25 cellular contexts compared by ENCODE assay signal in genomic region chr10:33553951-33554571, GRCh38.
"Had no signal": no experiment of that assay in that cellular context is flagged by ENCODE, and none has a peak within 500 bp of the region (broad histone marks: within the 10 kb centered on the region; RNA-seq: fewer than 3 reads in every experiment).

No MANE protein-coding gene starts in this region.

- H3K27ac Mint-ChIP-seq: activated CD4-positive, alpha-beta T cell treated with anti-CD3 and anti-CD28 coated beads for 36 hours; activated CD8-positive, alpha-beta memory T cell treated with anti-CD3 and anti-CD28 coated beads, Interleukin-2, amount 10 ng/mL, durations not matched to agents 7 days and 5 days; activated CD8-positive, alpha-beta T cell treated with anti-CD3 and anti-CD28 coated beads, Interleukin-2, amount 10 ng/mL, durations not matched to agents 7 days and 5 days; activated naive CD8-positive, alpha-beta T cell; activated T-cell treated with anti-CD3 and anti-CD28 coated beads, Interleukin-2, amount 50 U/mL, for 72 hours; mesothelial cell of epicardium; naive thymus-derived CD4-positive, alpha-beta T cell; stimulated activated naive B cell treated with anti-CD40 and anti-IgM and Interleukin-4, amounts not matched to agents 10 μg/mL and 1 μg/mL and 100 μg/mL, for 72 hours had no signal

- H3K4me1 ChIP-seq: pancreas, prostate gland, stomach, thyroid gland, upper lobe of left lung had no signal

- H3K27me3 ChIP-seq: pancreas, sigmoid colon, stomach, thyroid gland, upper lobe of left lung, vagina had no signal

- H3K36me3 ChIP-seq: pancreas, prostate gland, sigmoid colon, stomach, thyroid gland, upper lobe of left lung, vagina had no signal

- ATAC-seq: activated CD4-positive, alpha-beta T cell treated with anti-CD3 and anti-CD28 coated beads for 36 hours; activated CD8-positive, alpha-beta memory T cell treated with anti-CD3 and anti-CD28 coated beads, Interleukin-2, amount 10 ng/mL, durations not matched to agents 7 days and 5 days; activated CD8-positive, alpha-beta T cell treated with anti-CD3 and anti-CD28 coated beads, Interleukin-2, amount 10 ng/mL, durations not matched to agents 7 days and 5 days; activated T-cell treated with anti-CD3 and anti-CD28 coated beads, Interleukin-2, amount 50 U/mL, for 72 hours; left cardiac atrium; naive thymus-derived CD4-positive, alpha-beta T cell; pancreas; stimulated activated naive B cell treated with anti-CD40 and anti-IgM and Interleukin-4, amounts not matched to agents 10 μg/mL and 1 μg/mL and 100 μg/mL, for 72 hours had no signal

- H3K27ac ChIP-seq: epithelial cell of prostate, pancreas, prostate gland, sigmoid colon, stomach, thyroid gland, upper lobe of left lung, vagina had no signal

- H3K9me3 Mint-ChIP-seq: mesothelial cell of epicardium had no signal

- H3K4me3 ChIP-seq: pancreas, prostate gland, sigmoid colon, stomach, thyroid gland, upper lobe of left lung, vagina had no signal

- H3K4me3 Mint-ChIP-seq: activated CD4-positive, alpha-beta T cell treated with anti-CD3 and anti-CD28 coated beads for 36 hours; activated CD8-positive, alpha-beta memory T cell treated with anti-CD3 and anti-CD28 coated beads, Interleukin-2, amount 10 ng/mL, durations not matched to agents 7 days and 5 days; activated CD8-positive, alpha-beta T cell treated with anti-CD3 and anti-CD28 coated beads, Interleukin-2, amount 10 ng/mL, durations not matched to agents 7 days and 5 days; activated naive CD8-positive, alpha-beta T cell; activated T-cell treated with anti-CD3 and anti-CD28 coated beads, Interleukin-2, amount 50 U/mL, for 72 hours; mesothelial cell of epicardium; naive thymus-derived CD4-positive, alpha-beta T cell; stimulated activated naive B cell treated with anti-CD40 and anti-IgM and Interleukin-4, amounts not matched to agents 10 μg/mL and 1 μg/mL and 100 μg/mL, for 72 hours had no signal

- DNase-seq: activated CD4-positive, alpha-beta T cell treated with anti-CD3 and anti-CD28 coated beads for 36 hours; activated CD4-positive, CD25-positive, alpha-beta regulatory T cell; activated CD8-positive, alpha-beta memory T cell treated with anti-CD3 and anti-CD28 coated beads, Interleukin-2, amount 10 ng/mL, durations not matched to agents 7 days and 5 days; activated CD8-positive, alpha-beta T cell treated with anti-CD3 and anti-CD28 coated beads, Interleukin-2, amount 10 ng/mL, durations not matched to agents 7 days and 5 days; activated effector memory CD4-positive, alpha-beta T cell treated with Interleukin-2 at 50 U/mL for 16 hours; activated naive CD4-positive, alpha-beta T cell treated with Interleukin-2 at 50 U/mL for 16 hours; activated T-cell treated with anti-CD3 and anti-CD28 coated beads, Interleukin-2, amount 50 U/mL, for 72 hours; dermis blood vessel endothelial cell; effector CD4-positive, alpha-beta T cell; left cardiac atrium; naive thymus-derived CD4-positive, alpha-beta T cell; nucleus accumbens; pancreas; sigmoid colon; small intestine; stimulated activated CD4-positive, alpha-beta T cell treated with anti-CD3 and anti-CD28 coated beads, Interleukin-1b, Interleukin-23, amount 100 ng/mL, for 48 hours; stimulated activated naive B cell treated with anti-CD40 and anti-IgM and Interleukin-4, amounts not matched to agents 10 μg/mL and 1 μg/mL and 100 μg/mL, for 72 hours; stomach; upper lobe of left lung had no signal

- H3K9me3 ChIP-seq: pancreas, prostate gland, sigmoid colon, stomach, thyroid gland, upper lobe of left lung, vagina had no signal

- H3K36me3 Mint-ChIP-seq: activated CD8-positive, alpha-beta memory T cell treated with anti-CD3 and anti-CD28 coated beads, Interleukin-2, amount 10 ng/mL, durations not matched to agents 7 days and 5 days; activated naive CD8-positive, alpha-beta T cell; mesothelial cell of epicardium; naive thymus-derived CD4-positive, alpha-beta T cell; stimulated activated naive B cell treated with anti-CD40 and anti-IgM and Interleukin-4, amounts not matched to agents 10 μg/mL and 1 μg/mL and 100 μg/mL, for 72 hours had no signal

- H3K4me1 Mint-ChIP-seq: activated CD8-positive, alpha-beta memory T cell treated with anti-CD3 and anti-CD28 coated beads, Interleukin-2, amount 10 ng/mL, durations not matched to agents 7 days and 5 days; stimulated activated naive B cell treated with anti-CD40 and anti-IgM and Interleukin-4, amounts not matched to agents 10 μg/mL and 1 μg/mL and 100 μg/mL, for 72 hours had no signal

- H3K27me3 Mint-ChIP-seq: activated CD8-positive, alpha-beta memory T cell treated with anti-CD3 and anti-CD28 coated beads, Interleukin-2, amount 10 ng/mL, durations not matched to agents 7 days and 5 days had no signal
